Comparison of ENCODE assay signal across 8 cellular contexts in the genomic region with DNA sequence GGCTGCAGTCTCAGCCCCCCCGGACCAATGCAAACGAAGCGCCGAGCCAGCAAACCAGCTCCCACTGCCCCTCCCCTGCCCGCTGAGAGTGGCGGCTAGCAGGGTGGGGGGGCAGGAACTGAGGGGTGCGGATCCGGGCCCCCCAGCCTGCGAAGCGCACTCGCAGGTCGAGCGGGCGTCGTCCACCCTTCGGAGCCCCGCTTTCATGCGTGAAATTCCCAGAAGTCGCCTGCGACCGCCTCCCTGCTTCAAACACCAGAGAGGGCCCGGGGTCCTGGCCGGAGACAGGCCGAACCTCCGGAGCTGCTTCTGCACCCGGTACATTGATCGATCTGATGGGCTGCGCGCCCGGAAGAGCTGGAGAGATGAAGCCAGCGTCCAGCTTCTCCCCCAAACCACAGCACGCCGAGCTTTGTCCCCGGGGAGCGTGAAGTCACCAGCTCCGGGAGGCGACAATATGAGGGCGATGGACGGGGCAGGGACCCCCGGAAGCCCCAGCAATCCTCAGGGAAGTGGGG. TPM values are rescaled to one million over a fixed set of nuclear protein-coding genes. Genes with fewer than 3 reads are reported as not detected.
DNase-seq lines count a peak whose midpoint lies in the region; ATAC-seq, FAIRE-seq and TF ChIP-seq lines count a peak whose summit lies in the region.

No MANE protein-coding gene starts in this region.

- peak overlapping the region; percentile 76 for H3K4me3 ChIP-seq in PC-3 (ENCODE audit: low read length)

- H3K4me2 ChIP-seq in PC-3 (ENCODE audit: low read length), result peak overlapping the region; percentile 99

- H3K4me3 Mint-ChIP-seq in activated naive CD4-positive, alpha-beta T cell treated with anti-CD3 and anti-CD28 coated beads, Interleukin-2, amount 10 ng/mL, durations not matched to agents 7 days and 5 days, result peak overlapping the region; percentile 84
- H3K4me3 Mint-ChIP-seq in osteocyte (ENCODE audit: unreplicated experiment), result peak overlapping the region; percentile 82

- peaks cover 40% of the 10 kb centered on the region for H3K4me1 Mint-ChIP-seq in activated naive CD4-positive, alpha-beta T cell treated with anti-CD3 and anti-CD28 coated beads, Interleukin-2, amount 10 ng/mL, durations not matched to agents 7 days and 5 days
- H3K4me1 Mint-ChIP-seq in osteocyte (ENCODE audit: unreplicated experiment), result peaks cover 50% of the 10 kb centered on the region

- peak overlapping the region; percentile 65 for H3K27ac ChIP-seq in PC-3 (ENCODE audit: low read length)

- no peaks in the 10 kb centered on the region for H3K27me3 ChIP-seq in PC-3 (ENCODE audit: low read length)

- TF ChIP-seq CTCF in D721Med (IDR thresholded peaks at IDR 0.05; ENCODE audit: insufficient read depth, missing control alignments), result no peak
- no peak for TF ChIP-seq CTCF in PC-3 (conservative IDR thresholded peaks at IDR 0.05; ENCODE audit: low read depth, low read length)
- TF ChIP-seq CTCF in osteocyte (IDR thresholded peaks at IDR 0.05), result no peak

- H3K79me2 ChIP-seq in PC-3 (ENCODE audit: low read length), result peaks cover 43% of the 10 kb centered on the region

- H3K9me3 Mint-ChIP-seq in activated naive CD4-positive, alpha-beta T cell treated with anti-CD3 and anti-CD28 coated beads, Interleukin-2, amount 10 ng/mL, durations not matched to agents 7 days and 5 days, result no peaks in the 10 kb centered on the region
- H3K9me3 Mint-ChIP-seq in osteocyte (ENCODE audit: unreplicated experiment), result no peaks in the 10 kb centered on the region

- peak overlapping the region; percentile 79 for H3K9ac ChIP-seq in PC-3 (ENCODE audit: low read length)

- H4K20me1 ChIP-seq in PC-3 (ENCODE audit: low read length), result peaks cover 4% of the 10 kb centered on the region; the same call in 1 of the 2 replicates

- H2AFZ ChIP-seq in PC-3 (ENCODE audit: low read length), result peak overlapping the region; percentile 63

- H3K36me3 ChIP-seq in PC-3 (ENCODE audit: low read depth, low read length), result peaks cover 6% of the 10 kb centered on the region; the same call in 1 of the 2 replicates

- no peaks in the 10 kb centered on the region for H3K9me3 ChIP-seq in PC-3 (ENCODE audit: low read length)

- intact Hi-C loops in PC-3 (cut with micrococcal nuclease) (loop anchor here (5.0 kb wide), 1 partner anchor 146 kb away; no protein-coding TSS in a partner anchor), head of caudate nucleus (cut with DNase I) (loop anchor here (2.0 to 5.0 kb wide), 2 partner anchors 56 to 151 kb away; partner anchors contain the start of gene SFI1)

- BruUV-seq in PC-3 (replicated peaks; lab: Mats Ljungman, UMichigan), result TSS peak; percentile 68

- H3K4me1 ChIP-seq in PC-3 (ENCODE audit: insufficient read depth, low read length), result peaks cover 31% of the 10 kb centered on the region

- FAIRE-seq in D721Med (lab: Jason Lieb, UNC), result no peak

- peak overlapping the region; percentile 91 for H3K27ac Mint-ChIP-seq in activated naive CD4-positive, alpha-beta T cell treated with anti-CD3 and anti-CD28 coated beads, Interleukin-2, amount 10 ng/mL, durations not matched to agents 7 days and 5 days
- H3K27ac Mint-ChIP-seq in osteocyte (ENCODE audit: unreplicated experiment), result peak overlapping the region; percentile 89

- DNase-seq in D721Med (ENCODE audit: insufficient read length, low spot score) (peak; percentile 38), PC-3 (peak; percentile 62), head of caudate nucleus (peak in 41 of 42 donors; percentile 15 to 83 (median 66)), osteocyte (ENCODE audit: extremely low spot score, unreplicated experiment) (no peak)
- DNase-seq in activated naive CD4-positive, alpha-beta T cell treated with anti-CD3 and anti-CD28 coated beads, Interleukin-2, amount 10 ng/mL, durations not matched to agents 7 days and 5 days, result no peak

- H3K9me2 ChIP-seq in PC-3 (replicated peaks; ENCODE audit: low read length), result no peaks in the 10 kb centered on the region

- CTCF ChIA-PET in PC-3 (lab: Charles Lee), result no interaction called here
- CTCF ChIA-PET in activated naive CD4-positive, alpha-beta T cell treated with anti-CD3 and anti-CD28 coated beads, Interleukin-2, amount 10 ng/mL, durations not matched to agents 7 days and 5 days (lab: Charles Lee), result interaction anchor here (0.8 kb wide), 1 partner anchor 145 kb away, joined by 3 read pairs; no protein-coding TSS in a partner anchor

- ATAC-seq in HG02798 (IDR thresholded peaks at IDR 0.05; ENCODE audit: poor library complexity, unreplicated experiment) (peak; percentile 18), PC-3 (peak; percentile 21), GM21381 (IDR thresholded peaks at IDR 0.05; ENCODE audit: unreplicated experiment) (no peak), HG03175 (IDR thresholded peaks at IDR 0.05; ENCODE audit: unreplicated experiment) (no peak)

- no peaks in the 10 kb centered on the region for H3F3A ChIP-seq in PC-3 (ENCODE audit: low read length, unreplicated experiment)

- POLR2A ChIA-PET in PC-3 (lab: Charles Lee; ENCODE audit: unreplicated experiment), result interaction anchor here (0.5 to 0.6 kb wide), 2 partner anchors 183 to 284 kb away, joined by 3 read pairs; no protein-coding TSS in a partner anchor

- H3K27me3 Mint-ChIP-seq in activated naive CD4-positive, alpha-beta T cell treated with anti-CD3 and anti-CD28 coated beads, Interleukin-2, amount 10 ng/mL, durations not matched to agents 7 days and 5 days, result peaks cover 11% of the 10 kb centered on the region
- no peaks in the 10 kb centered on the region for H3K27me3 Mint-ChIP-seq in osteocyte (ENCODE audit: unreplicated experiment)

- peaks cover 37% of the 10 kb centered on the region for H3K36me3 Mint-ChIP-seq in activated naive CD4-positive, alpha-beta T cell treated with anti-CD3 and anti-CD28 coated beads, Interleukin-2, amount 10 ng/mL, durations not matched to agents 7 days and 5 days
- H3K36me3 Mint-ChIP-seq in osteocyte (ENCODE audit: unreplicated experiment), result peaks cover 2% of the 10 kb centered on the region

RNA-seq across cellular contexts. Expression of gene PATZ1, which starts 0.6 kb away (rescaled TPM):
- 31.3 and 40.7 TPM in 2 replicates for total RNA-seq in PC-3 (2014; rRNA removed)
- 27.6 and 29.0 TPM in 2 replicates for total RNA-seq in osteocyte

RNA-seq across cellular contexts. Expression of gene DRG1, which starts 52.6 kb away (rescaled TPM):
- 32.1 and 49.9 TPM in 2 replicates for total RNA-seq in PC-3 (2014; rRNA removed)
- total RNA-seq in osteocyte, result 49.2 and 69.4 TPM in 2 replicates

RNA-seq across cellular contexts. Expression of gene PIK3IP1, which starts 54.5 kb away (rescaled TPM):
- total RNA-seq in PC-3 (2014; rRNA removed), result 1.5 and 1.9 TPM in 2 replicates
- total RNA-seq in osteocyte, result 10.3 and 13.0 TPM in 2 replicates

Comparison
In these comparisons a context has a peak if more than half of its experiments do, and no peak if none do; other contexts are left out.
1. DNase-seq: peak in D721Med (single experiment), PC-3 (single experiment) and head of caudate nucleus (41 of 42); none in activated naive CD4-positive, alpha-beta T cell treated with anti-CD3 and anti-CD28 coated beads, Interleukin-2, amount 10 ng/mL, durations not matched to agents 7 days and 5 days (single experiment) and osteocyte (single experiment).
2. ATAC-seq: peak in HG02798 (single experiment) and PC-3 (single experiment); none in GM21381 (single experiment) and HG03175 (single experiment).